In the genomic region with DNA sequence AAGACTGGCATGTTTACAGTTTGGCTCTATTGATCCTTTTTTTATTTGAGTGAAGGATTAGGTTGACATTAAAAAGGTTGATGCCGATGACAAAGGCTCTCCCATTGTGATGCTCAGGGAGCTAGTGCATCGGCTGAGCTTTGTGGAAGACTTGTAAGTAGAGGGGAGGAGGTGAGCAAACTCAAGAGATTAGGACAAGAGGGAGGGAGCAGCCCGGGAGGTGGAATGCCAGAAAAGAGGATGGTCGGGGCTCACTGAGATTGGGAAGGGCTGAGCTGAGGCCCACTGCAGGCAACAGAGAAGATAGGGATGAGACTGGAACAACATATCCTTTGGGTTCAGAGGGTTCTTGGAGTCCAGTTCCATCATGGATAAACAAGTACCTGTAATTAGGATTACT, we compare ENCODE assay signal across 18 cellular contexts.
"Had no signal": no experiment of that assay in that cellular context is flagged by ENCODE, and none has a peak within 500 bp of the region (broad histone marks: within the 10 kb centered on the region; RNA-seq: fewer than 3 reads in every experiment).

No MANE protein-coding gene starts in this region.

- H3K27me3 ChIP-seq: breast epithelium, esophagus muscularis mucosa, gastroesophageal sphincter, heart left ventricle had no signal

- H3K4me1 ChIP-seq: breast epithelium, gastroesophageal sphincter, lower lobe of right lung had no signal

- H3K27ac Mint-ChIP-seq: activated CD4-positive, alpha-beta T cell treated with anti-CD3 and anti-CD28 coated beads, Interleukin-2, amount 10 ng/mL, durations not matched to agents 7 days and 5 days; activated CD8-positive, alpha-beta T cell treated with anti-CD3 and anti-CD28 coated beads, Interleukin-2, amount 10 ng/mL, durations not matched to agents 7 days and 5 days; natural killer cell; stimulated activated naive B cell treated with anti-CD40 and anti-IgM and Interleukin-4, amounts not matched to agents 10 μg/mL and 1 μg/mL and 100 μg/mL, for 72 hours; T-helper 1 cell treated with Interleukin-12 subunit alpha and Interleukin-12 subunit beta and Interleukin-4 antibody, amounts not matched to agents 30 μg/mL and 1 μg/mL, for 36 hours had no signal

- H3K9ac ChIP-seq: parathyroid adenoma had no signal

- H3K36me3 Mint-ChIP-seq: natural killer cell; stimulated activated naive B cell treated with anti-CD40 and anti-IgM and Interleukin-4, amounts not matched to agents 10 μg/mL and 1 μg/mL and 100 μg/mL, for 72 hours had no signal

- H3K9me3 ChIP-seq: breast epithelium, esophagus muscularis mucosa, gastroesophageal sphincter, heart left ventricle, lower lobe of right lung, thoracic aorta had no signal

- H3K9me3 Mint-ChIP-seq: activated CD4-positive, alpha-beta T cell treated with anti-CD3 and anti-CD28 coated beads, Interleukin-2, amount 10 ng/mL, durations not matched to agents 7 days and 5 days; activated T-cell treated with anti-CD3 and anti-CD28 coated beads, Interleukin-2, amount 50 U/mL, for 4 hours; natural killer cell; stimulated activated naive B cell treated with anti-CD40 and anti-IgM and Interleukin-4, amounts not matched to agents 10 μg/mL and 1 μg/mL and 100 μg/mL, for 72 hours; T-helper 1 cell treated with Interleukin-12 subunit alpha and Interleukin-12 subunit beta and Interleukin-4 antibody, amounts not matched to agents 30 μg/mL and 1 μg/mL, for 36 hours had no signal

- DNase-seq: activated CD4-positive, alpha-beta T cell treated with anti-CD3 and anti-CD28 coated beads, Interleukin-2, amount 10 ng/mL, durations not matched to agents 7 days and 5 days; activated CD8-positive, alpha-beta T cell treated with anti-CD3 and anti-CD28 coated beads, Interleukin-2, amount 10 ng/mL, durations not matched to agents 7 days and 5 days; activated effector memory CD4-positive, alpha-beta T cell treated with Interleukin-2 at 50 U/mL for 16 hours; activated naive CD4-positive, alpha-beta T cell treated with anti-CD3 and anti-CD28 coated beads, Interleukin-2, amount 50 U/mL, for 16 hours; activated T-cell treated with anti-CD3 and anti-CD28 coated beads, Interleukin-2, amount 50 U/mL, for 4 hours; aorta; effector CD8-positive, alpha-beta T cell; heart left ventricle; left colon; lower lobe of right lung; natural killer cell; stimulated activated naive B cell treated with anti-CD40 and anti-IgM and Interleukin-4, amounts not matched to agents 10 μg/mL and 1 μg/mL and 100 μg/mL, for 72 hours had no signal

- H3K27ac ChIP-seq: breast epithelium, esophagus muscularis mucosa, gastroesophageal sphincter, heart left ventricle, lower lobe of right lung, parathyroid adenoma, thoracic aorta had no signal

- H3K4me3 ChIP-seq: breast epithelium, esophagus muscularis mucosa, gastroesophageal sphincter, heart left ventricle, lower lobe of right lung, thoracic aorta had no signal

- H2AFZ ChIP-seq: parathyroid adenoma had no signal

- H3K4me1 Mint-ChIP-seq: activated CD4-positive, alpha-beta T cell treated with anti-CD3 and anti-CD28 coated beads, Interleukin-2, amount 10 ng/mL, durations not matched to agents 7 days and 5 days had no signal

- H3K36me3 ChIP-seq: breast epithelium, esophagus muscularis mucosa, gastroesophageal sphincter, heart left ventricle, lower lobe of right lung, thoracic aorta had no signal

- H3K4me3 Mint-ChIP-seq: activated CD4-positive, alpha-beta T cell treated with anti-CD3 and anti-CD28 coated beads, Interleukin-2, amount 10 ng/mL, durations not matched to agents 7 days and 5 days; activated CD8-positive, alpha-beta T cell treated with anti-CD3 and anti-CD28 coated beads, Interleukin-2, amount 10 ng/mL, durations not matched to agents 7 days and 5 days; activated T-cell treated with anti-CD3 and anti-CD28 coated beads, Interleukin-2, amount 50 U/mL, for 4 hours; natural killer cell; stimulated activated naive B cell treated with anti-CD40 and anti-IgM and Interleukin-4, amounts not matched to agents 10 μg/mL and 1 μg/mL and 100 μg/mL, for 72 hours; T-helper 1 cell treated with Interleukin-12 subunit alpha and Interleukin-12 subunit beta and Interleukin-4 antibody, amounts not matched to agents 30 μg/mL and 1 μg/mL, for 36 hours had no signal

- H3K79me2 ChIP-seq: parathyroid adenoma had no signal
